Comparison of ENCODE assay signal across 27 cellular contexts in genomic region chr17:79806863-79807720, GRCh38. TPM values are rescaled to one million over a fixed set of nuclear protein-coding genes. Genes with fewer than 3 reads are reported as not detected.
DNase-seq lines count a peak whose midpoint lies in the region; ATAC-seq, FAIRE-seq and TF ChIP-seq lines count a peak whose summit lies in the region.
"Had no signal": no experiment of that assay in that cellular context is flagged by ENCODE, and none has a peak within 500 bp of the region (broad histone marks: within the 10 kb centered on the region; RNA-seq: fewer than 3 reads in every experiment).

No MANE protein-coding gene starts in this region.

- H3K27me3 ChIP-seq in OCI-LY3 (ENCODE audit: low read depth, low read length) (no peaks in the 10 kb centered on the region), H1 (replicated peaks in 1 of 4; ENCODE audit: control insufficient read depth in 3 of 4, extremely low read depth in 1 of 4, insufficient read depth in 3 of 4, low read length in 3 of 4) (peaks cover 84 to 96% (median 96%) of the 10 kb centered on the region in 4 experiments)

- TF ChIP-seq EP300 in H1 (IDR thresholded peaks at IDR 0.05; ENCODE audit: borderline replicate concordance in 1 of 2, low read depth in 2 of 2, low read length in 2 of 2) = no peak

- peaks cover 4% of the 10 kb centered on the region; the same call in 1 of the 2 replicates for H3K9me3 ChIP-seq in OCI-LY3 (ENCODE audit: insufficient read depth, low read length)
- H3K9me3 ChIP-seq in H1 (ENCODE audit: insufficient read depth in 2 of 2, low read depth in 1 of 2, low read length in 1 of 2) = peaks cover 0 to 7% of the 10 kb centered on the region in 2 experiments; a peak in 3 of 4 replicates
- H3K9me3 ChIP-seq: gastroesophageal sphincter, transverse colon had no signal

- H2AFZ ChIP-seq in OCI-LY3 (ENCODE audit: low read depth, low read length) (no peak overlapping the region), H1 (ENCODE audit: low read length) (no peak overlapping the region)
- H2AFZ ChIP-seq: hepatocyte had no signal

- H4K20me1 ChIP-seq in OCI-LY3 (ENCODE audit: insufficient read depth, low read length) (no peaks in the 10 kb centered on the region), H1 (replicated peaks in 1 of 2; ENCODE audit: control insufficient read depth in 1 of 2, insufficient read depth in 2 of 2, low read length in 2 of 2) (peaks cover 0 to 39% of the 10 kb centered on the region in 2 experiments)

- H2BK15ac ChIP-seq in H1 (ENCODE audit: low read length) = peak overlapping the region; percentile 37; the same call in 1 of the 2 replicates

- H3K27ac ChIP-seq in OCI-LY3 (ENCODE audit: low read length) (peak overlapping the region; percentile 89; the same call in 1 of the 2 replicates), H1 (ENCODE audit: low read depth, low read length) (no peak overlapping the region)
- H3K27ac ChIP-seq: gastroesophageal sphincter, hepatocyte, transverse colon had no signal

- FAIRE-seq in H1 (lab: Jason Lieb, UNC) = no peak

- no peak for ATAC-seq in HG03108 (IDR thresholded peaks at IDR 0.05; ENCODE audit: unreplicated experiment)
- ATAC-seq: activated CD8-positive, alpha-beta T cell treated with anti-CD3 and anti-CD28 coated beads, Interleukin-2, amount 10 ng/mL, durations not matched to agents 7 days and 5 days; gastroesophageal sphincter; left cardiac atrium; naive thymus-derived CD4-positive, alpha-beta T cell; stimulated activated effector memory CD8-positive, alpha-beta T cell treated with anti-CD3 and anti-CD28 coated beads, Interleukin-12 subunit alpha, Interleukin-12 subunit beta, amount 100 ng/mL, for 72 hours had no signal

- H2BK5ac ChIP-seq in H1 (ENCODE audit: low read depth, low read length) = peak overlapping the region; percentile 2; the same call in 1 of the 2 replicates

- no peaks in the 10 kb centered on the region for H3K79me1 ChIP-seq in H1 (ENCODE audit: low read depth, low read length)

- TF ChIP-seq CTCF in OCI-LY3 (IDR thresholded peaks at IDR 0.05; ENCODE audit: low read depth, low read length) = no peak
- peak in 1 of 3 experiments; percentile 16; a peak in 1 of 4 replicates for TF ChIP-seq CTCF in H1 (IDR thresholded peaks at IDR 0.05; ENCODE audit: control extremely low read depth in 1 of 3, insufficient read depth in 1 of 3, low read depth in 1 of 3, low read length in 3 of 3)

- 51% methylated on average over 13 of the region's 13 CpGs; no CpG with 5 or more reads in 1 of the 2 experiments for whole genome bisulfite sequencing in H1 (ENCODE audit: extremely low coverage in 1 of 2, insufficient coverage in 1 of 2, insufficient read length in 1 of 2, insufficient replicate concordance in 2 of 2, low coverage in 1 of 2, low lambda C conversion rate in 2 of 2, missing lambda C conversion rate in 1 of 2), 2 experiments

- peaks cover 8% of the 10 kb centered on the region for H3K36me3 ChIP-seq in OCI-LY3 (replicated peaks; ENCODE audit: low read depth, low read length)
- peaks cover 0 to 5% (median 0%) of the 10 kb centered on the region in 4 experiments; a peak in 1 of 8 replicates for H3K36me3 ChIP-seq in H1 (ENCODE audit: control insufficient read depth in 2 of 4, insufficient read depth in 4 of 4, low read length in 3 of 4)
- H3K36me3 ChIP-seq: gastroesophageal sphincter, transverse colon had no signal

- TF ChIP-seq POLR2A in H1 (IDR thresholded peaks at IDR 0.05; ENCODE audit: control extremely low read depth in 1 of 2, low read depth in 2 of 2, low read length in 2 of 2) = no peak

- peak overlapping the region; percentile 93 for H2BK20ac ChIP-seq in H1 (ENCODE audit: low read length)

- peaks cover 6% of the 10 kb centered on the region; the same call in 1 of the 2 replicates for H3K79me2 ChIP-seq in OCI-LY3 (ENCODE audit: low read length)
- H3K79me2 ChIP-seq in H1 (ENCODE audit: control insufficient read depth in 1 of 2, insufficient read depth in 2 of 2, low read length in 2 of 2) = no peaks in the 10 kb centered on the region
- H3K79me2 ChIP-seq: hepatocyte had no signal

- POLR2A ChIA-PET in H1 (lab: Charles Lee; ENCODE audit: partially characterized antibody) = interaction anchor here (0.8 to 24.0 kb wide), 8 partner anchors 10 to 185 kb away, joined by 3 to 374 read pairs (median 7); partner anchors contain the start of genes CBX2, CBX4 and CBX8

- H3K4me3 ChIP-seq in OCI-LY3 (ENCODE audit: low read length) = peak overlapping the region; percentile 74; the same call in 1 of the 2 replicates
- no peak overlapping the region for H3K4me3 ChIP-seq in H1 (ENCODE audit: extremely low read depth in 1 of 4, insufficient read depth in 2 of 4, low read depth in 3 of 4, low read length in 4 of 4)
- H3K4me3 ChIP-seq: gastroesophageal sphincter, hepatocyte, lung, transverse colon had no signal

- H3K18ac ChIP-seq in H1 (ENCODE audit: extremely low read depth, low read length) = no peak overlapping the region

- peak overlapping the region; percentile 94 for H2BK12ac ChIP-seq in H1 (ENCODE audit: low read depth, low read length)

- no peak overlapping the region for H3K23ac ChIP-seq in H1 (ENCODE audit: insufficient read length)

- H3K4me1 ChIP-seq in OCI-LY3 (ENCODE audit: low read length) (peaks cover 83% of the 10 kb centered on the region), H1 (replicated peaks in 1 of 4; ENCODE audit: control insufficient read depth in 3 of 4, insufficient read depth in 4 of 4, low read length in 3 of 4) (peaks cover 0 to 53% (median 45%) of the 10 kb centered on the region in 4 experiments; a peak in 6 of 7 replicates)

- peak overlapping the region; percentile 1 for H4K91ac ChIP-seq in H1 (replicated peaks; ENCODE audit: insufficient read length, low read length)

- H3K14ac ChIP-seq in H1 (ENCODE audit: insufficient read length) = no peak overlapping the region

- no peak overlapping the region for H4K5ac ChIP-seq in H1 (ENCODE audit: insufficient read length, low read depth, low read length)

- DNase-seq in NCI-H345 (lab: John Stamatoyannopoulos, UW) (peak; percentile 12), NCI-H345 treated with DMSO at 0.1 percent for 48 hours (lab: John Stamatoyannopoulos, UW; ENCODE audit: unreplicated experiment) (no peak), H1 (ENCODE audit: low read depth in 1 of 2, low spot score in 2 of 2) (no peak), NCI-H774 (lab: John Stamatoyannopoulos, UW) (no peak), amniotic stem cell (lab: John Stamatoyannopoulos, UW) (no peak)
- DNase-seq in stimulated activated CD8-positive, alpha-beta memory T cell treated with anti-CD3 and anti-CD28 coated beads, Interleukin-4, amount 100 ng/mL, for 48 hours = peak; percentile 22
- DNase-seq: 8988T; activated CD8-positive, alpha-beta T cell treated with anti-CD3 and anti-CD28 coated beads, Interleukin-2, amount 10 ng/mL, durations not matched to agents 7 days and 5 days; activated effector memory CD4-positive, alpha-beta T cell treated with Interleukin-2 at 50 U/mL for 16 hours; activated T-cell treated with anti-CD3 and anti-CD28 coated beads for 4 hours; left cardiac atrium; naive thymus-derived CD4-positive, alpha-beta T cell; NCI-H1105; NCI-H1930; NCI-H2171 treated with DMSO at 0.1 percent for 48 hours; NCI-H524 treated with DMSO at 0.1 percent for 48 hours; occipital lobe; SHP77; stimulated activated CD4-positive, alpha-beta T cell treated with anti-CD3 and anti-CD28 coated beads, Interleukin-15, amount 100 ng/mL, for 24 hours; stimulated activated CD4-positive, alpha-beta T cell treated with anti-CD3 and anti-CD28 coated beads, Interleukin-4, amount 100 ng/mL, for 4 hours; transverse colon had no signal

- H3K9ac ChIP-seq in OCI-LY3 (ENCODE audit: low read length) (peak overlapping the region; percentile 90; the same call in 1 of the 2 replicates), H1 (replicated peaks in 1 of 4; ENCODE audit: extremely low read depth in 1 of 4, low read depth in 3 of 4, low read length in 3 of 4) (no peak overlapping the region)

- peaks cover 5% of the 10 kb centered on the region for H3K23me2 ChIP-seq in H1 (ENCODE audit: low read depth, low read length)

- no peak overlapping the region for H4K8ac ChIP-seq in H1 (ENCODE audit: extremely low read depth, insufficient read depth, low read length)

- peak overlapping the region; percentile 94 for H3K4me2 ChIP-seq in OCI-LY3 (ENCODE audit: low read length)
- peak overlapping the region in 1 of 2 experiments; percentile 43; a peak in 3 of 4 replicates for H3K4me2 ChIP-seq in H1 (ENCODE audit: insufficient read depth in 1 of 2, low read depth in 2 of 2, low read length in 2 of 2)
- H3K4me2 ChIP-seq: hepatocyte had no signal

- no peak overlapping the region for H3K56ac ChIP-seq in H1 (replicated peaks; ENCODE audit: insufficient read length, low read depth, low read length)

- H2BK120ac ChIP-seq in H1 (replicated peaks; ENCODE audit: low read depth, low read length) = no peak overlapping the region

- CTCF ChIA-PET in H1 (lab: Charles Lee; ENCODE audit: partially characterized antibody) = interaction anchor here (0.5 to 19.1 kb wide), 29 partner anchors 10 to 1699 kb away, joined by 3 to 576 read pairs (median 5); partner anchors contain the start of genes CBX4 and CBX8

- 0 out of 4 replicates have a peak, but pooled peaks of 1 of the 2 experiments have one; percentile 18 for TF ChIP-seq RAD21 in H1 (IDR thresholded peaks at IDR 0.05 in 1 of 2, conservative IDR thresholded peaks at IDR 0.05 in 1 of 2; ENCODE audit: low read depth in 2 of 2, low read length in 2 of 2)

- peak overlapping the region; percentile 99 for H2AK5ac ChIP-seq in H1 (ENCODE audit: low read depth, low read length)

- H3K4ac ChIP-seq in H1 (replicated peaks; ENCODE audit: insufficient read length, low read depth, low read length) = peak overlapping the region; percentile 34

RNA-seq across cellular contexts. Expression of gene CBX8, which starts 10.2 kb away (rescaled TPM):
- total RNA-seq in H1 (2021; fragmentation: NEBNext Ultra II Directional; extraction: Animal tissue kit (Norgen Biotek cat#: 25700)) = 1.5 and 2.1 TPM in 2 replicates
- 0.09 and 0.31 TPM in 2 replicates for polyA plus RNA-seq in H1 (2011; rRNA removed)
- polyA plus RNA-seq in H1 (2011; cell fraction: cytosol; rRNA removed) = 0.28 TPM
- polyA plus RNA-seq in H1 (2011; cell fraction: nucleus; rRNA removed) = 0.33 TPM
- polyA plus RNA-seq in H1 (2012, experiment 1 of 2) = 0.50 to 1.6 TPM (median 1.2 TPM) in 4 replicates
- 1.0 TPM for polyA plus RNA-seq in H1 (2012, experiment 2 of 2)
- 0.30 TPM for polyA plus RNA-seq in H1 (2013, experiment 1 of 2)
- polyA plus RNA-seq in H1 (2013, experiment 2 of 2) = 0.55 TPM
- 0.13 TPM in 1 of 2 replicates, not detected in the other for polyA minus RNA-seq in H1 (2011; rRNA and poly(A)+ RNA removed)
- 0.29 TPM for polyA minus RNA-seq in H1 (2011; cell fraction: cytosol; rRNA and poly(A)+ RNA removed)
- polyA minus RNA-seq in H1 (2011; cell fraction: nucleus; rRNA and poly(A)+ RNA removed) = 0.30 TPM

RNA-seq across cellular contexts. Expression of gene CBX2, which starts 29.1 kb away (rescaled TPM):
- total RNA-seq in H1 (2021; fragmentation: NEBNext Ultra II Directional; extraction: Animal tissue kit (Norgen Biotek cat#: 25700)) = 83.9 and 85.9 TPM in 2 replicates
- polyA plus RNA-seq in H1 (2011; rRNA removed) = 64.3 and 86.5 TPM in 2 replicates
- 76.8 TPM for polyA plus RNA-seq in H1 (2011; cell fraction: cytosol; rRNA removed)
- polyA plus RNA-seq in H1 (2011; cell fraction: nucleus; rRNA removed) = 109 TPM
- 48.6 to 73.4 TPM (median 65.8 TPM) in 4 replicates for polyA plus RNA-seq in H1 (2012, experiment 1 of 2)
- 53.8 TPM for polyA plus RNA-seq in H1 (2012, experiment 2 of 2)
- 40.5 TPM for polyA plus RNA-seq in H1 (2013, experiment 1 of 2)
- polyA plus RNA-seq in H1 (2013, experiment 2 of 2) = 39.5 TPM
- polyA minus RNA-seq in H1 (2011; rRNA and poly(A)+ RNA removed) = 45.5 and 56.4 TPM in 2 replicates
- polyA minus RNA-seq in H1 (2011; cell fraction: cytosol; rRNA and poly(A)+ RNA removed) = 70.0 TPM
- polyA minus RNA-seq in H1 (2011; cell fraction: nucleus; rRNA and poly(A)+ RNA removed) = 61.7 TPM

RNA-seq across cellular contexts. Expression of gene CBX4, which starts 32.1 kb away (rescaled TPM):
- total RNA-seq in H1 (2021; fragmentation: NEBNext Ultra II Directional; extraction: Animal tissue kit (Norgen Biotek cat#: 25700)) = 3.2 and 4.0 TPM in 2 replicates
- polyA plus RNA-seq in H1 (2011; rRNA removed) = 1.8 and 3.6 TPM in 2 replicates
- 3.5 TPM for polyA plus RNA-seq in H1 (2011; cell fraction: cytosol; rRNA removed)
- 5.3 TPM for polyA plus RNA-seq in H1 (2011; cell fraction: nucleus; rRNA removed)
- polyA plus RNA-seq in H1 (2012, experiment 1 of 2) = 0.79 to 2.9 TPM (median 2.4 TPM) in 4 replicates
- 1.8 TPM for polyA plus RNA-seq in H1 (2012, experiment 2 of 2)
- 2.0 TPM for polyA plus RNA-seq in H1 (2013, experiment 1 of 2)
- 1.9 TPM for polyA plus RNA-seq in H1 (2013, experiment 2 of 2)
- polyA minus RNA-seq in H1 (2011; rRNA and poly(A)+ RNA removed) = 1.9 and 3.6 TPM in 2 replicates
- 13.8 TPM for polyA minus RNA-seq in H1 (2011; cell fraction: cytosol; rRNA and poly(A)+ RNA removed)
- 6.5 TPM for polyA minus RNA-seq in H1 (2011; cell fraction: nucleus; rRNA and poly(A)+ RNA removed)

Comparison
In these comparisons a context has a peak if more than half of its experiments do, and no peak if none do; other contexts are left out.
1. DNase-seq: peak in NCI-H345 (single experiment) and stimulated activated CD8-positive, alpha-beta memory T cell treated with anti-CD3 and anti-CD28 coated beads, Interleukin-4, amount 100 ng/mL, for 48 hours (single experiment); none in NCI-H345 treated with DMSO at 0.1 percent for 48 hours (single experiment), H1 (0 of 2), NCI-H774 (single experiment) and amniotic stem cell (single experiment).